ENCODE assay signal across 8 cellular contexts in the genomic region with DNA sequence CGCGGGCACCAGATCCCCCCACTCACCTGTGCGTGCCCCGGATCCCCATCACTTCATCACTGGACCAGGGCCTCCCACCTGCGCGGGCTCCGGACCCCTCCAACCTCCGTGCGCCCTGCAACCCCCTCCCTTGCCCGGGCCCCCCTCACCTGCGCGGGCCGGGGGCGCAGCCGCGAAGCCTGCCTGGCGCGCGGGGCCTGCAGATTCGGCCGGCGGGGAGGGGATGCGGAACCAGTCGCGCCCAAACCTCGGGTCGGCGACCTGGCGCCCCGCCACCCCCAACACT. TPM values are rescaled to one million over a fixed set of nuclear protein-coding genes. Genes with fewer than 3 reads are reported as not detected.
DNase-seq lines count a peak whose midpoint lies in the region; ATAC-seq, FAIRE-seq and TF ChIP-seq lines count a peak whose summit lies in the region.

No MANE protein-coding gene starts in this region.

- H3K9me3 ChIP-seq in naive thymus-derived CD4-positive, alpha-beta T cell (ENCODE audit: control insufficient read depth in 2 of 3, low read length in 3 of 3): no peaks in the 10 kb centered on the region

- peaks cover 11 to 19% of the 10 kb centered on the region in 2 donors for H3K4me1 ChIP-seq in naive thymus-derived CD4-positive, alpha-beta T cell (ENCODE audit: control insufficient read depth in 2 of 2, insufficient read depth in 2 of 2, low read length in 2 of 2)

- no peak for TF ChIP-seq POLR2A in GM12892 (IDR thresholded peaks at IDR 0.05; ENCODE audit: low read depth, low read length)

- H3K36me3 ChIP-seq in BJ (ENCODE audit: control insufficient read depth, insufficient read depth, low read length): no peaks in the 10 kb centered on the region; the same call in 1 of the 2 replicates
- H3K36me3 ChIP-seq in naive thymus-derived CD4-positive, alpha-beta T cell (ENCODE audit: control insufficient read depth in 2 of 3, insufficient read depth in 3 of 3, low read length in 3 of 3): peaks cover 0 to 6% (median 0%) of the 10 kb centered on the region in 3 experiments

- H3K27me3 Mint-ChIP-seq in IgD-negative memory B cell: no peaks in the 10 kb centered on the region
- peaks cover 1% of the 10 kb centered on the region for H3K27me3 Mint-ChIP-seq in dendritic cell treated with granulocyte-macrophage colony-stimulating factor and Interleukin-4, amounts not matched to agents 40 ng/mL and 50 ng/mL, for 4 days
- peaks cover 0 to 8% (median 0%) of the 10 kb centered on the region in 5 donors for H3K27me3 Mint-ChIP-seq in naive thymus-derived CD4-positive, alpha-beta T cell

- H3K27ac ChIP-seq in naive thymus-derived CD4-positive, alpha-beta T cell (ENCODE audit: low read depth, low read length): peak overlapping the region; percentile 68

- intact Hi-C loops in dendritic cell treated with granulocyte-macrophage colony-stimulating factor and Interleukin-4, amounts not matched to agents 40 ng/mL and 50 ng/mL, for 4 days (cut with micrococcal nuclease): loop anchor here (2.0 kb wide), 1 partner anchor 16 kb away; the partner anchor contains the start of genes NDUFAF8 and TEPSIN
- intact Hi-C loops in naive thymus-derived CD4-positive, alpha-beta T cell (cut with micrococcal nuclease): loop anchor here (2.0 to 10.0 kb wide), 6 partner anchors 72 to 1185 kb away; partner anchors contain the start of genes RNF213 (in 2 of the 2), CCDC40 (in 1 of the 2), EIF4A3 (in 1 of the 2) and RPTOR (in 1 of the 2)

- peaks cover 9 to 13% (median 11%) of the 10 kb centered on the region in 3 donors for H3K4me1 Mint-ChIP-seq in IgD-negative memory B cell
- peaks cover 32% of the 10 kb centered on the region for H3K4me1 Mint-ChIP-seq in dendritic cell treated with granulocyte-macrophage colony-stimulating factor and Interleukin-4, amounts not matched to agents 40 ng/mL and 50 ng/mL, for 4 days (ENCODE audit: low read depth)
- H3K4me1 Mint-ChIP-seq in naive thymus-derived CD4-positive, alpha-beta T cell: peaks cover 10 to 19% (median 15%) of the 10 kb centered on the region in 7 donors

- no peak for ATAC-seq in naive thymus-derived CD4-positive, alpha-beta T cell
- ATAC-seq in GM21737 (IDR thresholded peaks at IDR 0.05; ENCODE audit: unreplicated experiment) (no peak), HG02973 (IDR thresholded peaks at IDR 0.05; ENCODE audit: unreplicated experiment) (no peak), HG02763 (IDR thresholded peaks at IDR 0.05; ENCODE audit: unreplicated experiment) (no peak)

- CTCF ChIA-PET in BJ (lab: Yijun Ruan, JAX): interaction anchor here (0.8 to 1.1 kb wide), 4 partner anchors 15 to 250 kb away, joined by 3 to 4 read pairs (median 4); no protein-coding TSS in a partner anchor
- CTCF ChIA-PET in naive thymus-derived CD4-positive, alpha-beta T cell (lab: Charles Lee): interaction anchor here (1.0 kb wide), 1 partner anchor 199 kb away, joined by 3 read pairs; no protein-coding TSS in a partner anchor

- no peaks in the 10 kb centered on the region for H3K36me3 Mint-ChIP-seq in IgD-negative memory B cell
- H3K36me3 Mint-ChIP-seq in dendritic cell treated with granulocyte-macrophage colony-stimulating factor and Interleukin-4, amounts not matched to agents 40 ng/mL and 50 ng/mL, for 4 days (ENCODE audit: low read depth): peaks cover 27% of the 10 kb centered on the region
- H3K36me3 Mint-ChIP-seq in naive thymus-derived CD4-positive, alpha-beta T cell: peaks cover 0 to 3% (median 1%) of the 10 kb centered on the region in 5 donors

- H3K9me3 Mint-ChIP-seq in IgD-negative memory B cell: no peaks in the 10 kb centered on the region
- no peaks in the 10 kb centered on the region for H3K9me3 Mint-ChIP-seq in dendritic cell treated with granulocyte-macrophage colony-stimulating factor and Interleukin-4, amounts not matched to agents 40 ng/mL and 50 ng/mL, for 4 days
- no peaks in the 10 kb centered on the region for H3K9me3 Mint-ChIP-seq in naive thymus-derived CD4-positive, alpha-beta T cell

- POLR2A ChIA-PET in BJ (lab: Charles Lee): no interaction called here
- POLR2A ChIA-PET in naive thymus-derived CD4-positive, alpha-beta T cell (lab: Charles Lee): interaction anchor here (0.6 to 1.3 kb wide), 6 partner anchors 12 to 953 kb away, joined by 3 to 24 read pairs (median 4); partner anchors contain the start of genes ACTG1, ARL16, HGS and NDUFAF8

- H3K4me3 Mint-ChIP-seq in IgD-negative memory B cell: peak overlapping the region; percentile 76 to 96 (median 90)
- peak overlapping the region; percentile 78 for H3K4me3 Mint-ChIP-seq in dendritic cell treated with granulocyte-macrophage colony-stimulating factor and Interleukin-4, amounts not matched to agents 40 ng/mL and 50 ng/mL, for 4 days
- H3K4me3 Mint-ChIP-seq in naive thymus-derived CD4-positive, alpha-beta T cell: peak overlapping the region in 8 of 10 donors; percentile 74 to 87 (median 83)

- no peaks in the 10 kb centered on the region for H3K27me3 ChIP-seq in BJ (ENCODE audit: control insufficient read depth, insufficient read depth, low read length)
- no peaks in the 10 kb centered on the region for H3K27me3 ChIP-seq in naive thymus-derived CD4-positive, alpha-beta T cell (ENCODE audit: control insufficient read depth in 2 of 2, insufficient read depth in 2 of 2, low read length in 2 of 2)

- H3K27ac Mint-ChIP-seq in IgD-negative memory B cell: peak overlapping the region in 2 of 3 donors; percentile 39 to 94
- H3K27ac Mint-ChIP-seq in dendritic cell treated with granulocyte-macrophage colony-stimulating factor and Interleukin-4, amounts not matched to agents 40 ng/mL and 50 ng/mL, for 4 days: peak overlapping the region; percentile 81
- peak overlapping the region in 1 of 9 donors; percentile 74 for H3K27ac Mint-ChIP-seq in naive thymus-derived CD4-positive, alpha-beta T cell

- TF ChIP-seq CTCF in BJ (IDR thresholded peaks at IDR 0.05; ENCODE audit: insufficient read depth, low read depth, low read length): no peak

- peak overlapping the region; percentile 81 for H3K4me3 ChIP-seq in BJ (ENCODE audit: low read depth, low read length)
- peak overlapping the region; percentile 60 for H3K4me3 ChIP-seq in naive thymus-derived CD4-positive, alpha-beta T cell (ENCODE audit: low read length)

- no peak for FAIRE-seq in GM12892 (lab: Jason Lieb, UNC)

- DNase-seq in BJ (ENCODE audit: low read depth) (no peak), GM12892 (ENCODE audit: insufficient read length) (no peak)
- DNase-seq in naive thymus-derived CD4-positive, alpha-beta T cell: no peak

RNA-seq across cellular contexts. Expression of gene CEP131, which starts 0.2 kb away (rescaled TPM):
- 3.7 and 4.9 TPM in 2 replicates for polyA plus RNA-seq in BJ (2011; rRNA removed)
- 3.5 and 5.4 TPM in 2 replicates for polyA minus RNA-seq in BJ (2011; rRNA and poly(A)+ RNA removed)
- 10.8 TPM for polyA plus RNA-seq in IgD-negative memory B cell
- 10 to 100 TPM in 2 of 5 experiments, 1 to 10 TPM in 3; 8.1 to 13.0 (median 10.0) TPM for total RNA-seq in naive thymus-derived CD4-positive, alpha-beta T cell
- polyA plus RNA-seq in naive thymus-derived CD4-positive, alpha-beta T cell: 1 to 10 TPM; 2.7 to 7.6 TPM
- 4.8 TPM for polyA plus RNA-seq in GM12892 (2012; ENCODE audit: missing spikeins)

RNA-seq across cellular contexts. Expression of gene TEPSIN, which starts 16.3 kb away (rescaled TPM):
- polyA plus RNA-seq in BJ (2011; rRNA removed) (7.5 and 19.4 TPM in 2 replicates), IgD-negative memory B cell (15.3 TPM)
- 4.6 and 8.3 TPM in 2 replicates for polyA minus RNA-seq in BJ (2011; rRNA and poly(A)+ RNA removed)
- 100 to 1,000 TPM in 2 of 5 experiments, 10 to 100 TPM in 3; 52.6 to 115 (median 90.0) TPM for total RNA-seq in naive thymus-derived CD4-positive, alpha-beta T cell
- polyA plus RNA-seq in naive thymus-derived CD4-positive, alpha-beta T cell: 1 to 10 TPM; 3.2 to 5.3 TPM
- polyA plus RNA-seq in GM12892 (2012; ENCODE audit: missing spikeins): 9.7 TPM

RNA-seq across cellular contexts. Expression of gene NDUFAF8, which starts 16.6 kb away (rescaled TPM):
- 70.8 and 130 TPM in 2 replicates for polyA plus RNA-seq in BJ (2011; rRNA removed)
- polyA minus RNA-seq in BJ (2011; rRNA and poly(A)+ RNA removed): 12.1 and 14.0 TPM in 2 replicates
- 91.8 TPM for polyA plus RNA-seq in IgD-negative memory B cell
- 10 to 100 TPM; 34.2 to 45.6 (median 43.5) TPM for total RNA-seq in naive thymus-derived CD4-positive, alpha-beta T cell
- polyA plus RNA-seq in naive thymus-derived CD4-positive, alpha-beta T cell: 10 to 100 TPM; 60.4 to 85.9 TPM
- 156 TPM for polyA plus RNA-seq in GM12892 (2012; ENCODE audit: missing spikeins)

RNA-seq across cellular contexts. Expression of gene AATK, which starts 56.5 kb away (rescaled TPM):
- polyA plus RNA-seq in BJ (2011; rRNA removed) (0.13 and 0.29 TPM in 2 replicates), IgD-negative memory B cell (0.29 TPM)
- polyA minus RNA-seq in BJ (2011; rRNA and poly(A)+ RNA removed): 0.21 TPM in 1 of 2 replicates, not detected in the other
- 10 to 100 TPM in 1 of 5 experiments, 1 to 10 TPM in 2, under 1 TPM in 2; 0.46 to 10.4 (median 1.4) TPM for total RNA-seq in naive thymus-derived CD4-positive, alpha-beta T cell
- polyA plus RNA-seq in naive thymus-derived CD4-positive, alpha-beta T cell: not detected
- polyA plus RNA-seq in GM12892 (2012; ENCODE audit: missing spikeins): not detected

RNA-seq across cellular contexts. Expression of gene PVALEF, which starts 57.3 kb away (rescaled TPM):
- polyA plus RNA-seq in BJ (2011; rRNA removed) (not detected in 2 replicates), IgD-negative memory B cell (not detected)
- not detected in 2 replicates for polyA minus RNA-seq in BJ (2011; rRNA and poly(A)+ RNA removed)
- not detected for total RNA-seq in naive thymus-derived CD4-positive, alpha-beta T cell
- polyA plus RNA-seq in naive thymus-derived CD4-positive, alpha-beta T cell: not detected
- not detected for polyA plus RNA-seq in GM12892 (2012; ENCODE audit: missing spikeins)
